ENCODE assay signal across 27 cellular contexts in the genomic region with DNA sequence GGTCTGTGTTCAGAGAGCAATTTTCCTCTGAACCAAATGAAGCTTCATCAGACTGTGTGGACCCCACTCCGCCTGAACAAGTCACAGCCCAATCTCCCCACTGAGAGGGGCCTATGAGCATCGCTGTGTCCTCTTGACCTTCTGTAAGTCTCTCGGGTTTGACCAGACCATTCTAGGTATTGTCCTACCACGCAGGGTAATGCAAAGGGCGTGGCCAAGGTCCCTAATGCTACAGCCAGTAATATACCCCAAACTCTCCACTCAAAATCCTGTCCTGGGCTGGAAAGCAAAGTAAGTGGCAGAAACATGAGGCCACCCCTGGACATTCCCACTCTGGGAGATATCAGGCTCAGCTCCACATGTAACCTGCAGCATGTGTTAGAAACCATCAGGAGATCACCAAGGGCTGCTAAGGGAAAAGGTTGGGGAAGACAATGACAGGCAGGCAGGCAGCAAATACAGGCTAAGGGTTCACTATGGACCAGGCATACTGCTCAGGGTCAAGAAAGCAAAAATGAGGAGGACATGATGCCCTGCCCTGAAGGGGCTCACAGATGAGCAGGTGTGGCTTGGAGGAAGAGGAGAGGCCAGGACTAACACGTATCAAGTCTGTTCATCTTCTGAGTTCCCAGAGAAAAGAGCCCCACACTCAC.
"Had no signal": no experiment of that assay in that cellular context is flagged by ENCODE, and none has a peak within 500 bp of the region (broad histone marks: within the 10 kb centered on the region; RNA-seq: fewer than 3 reads in every experiment).

No MANE protein-coding gene starts in this region.

- H3K4me2 ChIP-seq: smooth muscle cell had no signal

- DNase-seq: dorsolateral prefrontal cortex; effector CD4-positive, alpha-beta T cell; foreskin fibroblast; gastrocnemius medialis; heart left ventricle; hippocampal formation; left lung; mesendoderm; midbrain; naive thymus-derived CD4-positive, alpha-beta T cell; occipital lobe; stimulated activated CD4-positive, alpha-beta T cell treated with anti-CD3 and anti-CD28 coated beads, Interleukin-12 subunit alpha, Interleukin-12 subunit beta, amount 100 ng/mL, for 4 hours; stimulated activated CD4-positive, alpha-beta T cell treated with anti-CD3 and anti-CD28 coated beads, Interleukin-1b, Interleukin-23, amount 100 ng/mL, for 48 hours; stimulated activated CD4-positive, alpha-beta T cell treated with anti-CD3 and anti-CD28 coated beads, Interleukin-4, amount 100 ng/mL, for 1 hour; stimulated activated CD8-positive, alpha-beta memory T cell treated with anti-CD3 and anti-CD28 coated beads, Interleukin-4, amount 100 ng/mL, for 48 hours; stimulated activated naive CD4-positive, alpha-beta T cell treated with Interleukin-2 at 50 U/mL for 16 hours had no signal

- H3K9ac ChIP-seq: parathyroid adenoma had no signal

- H3K9me3 Mint-ChIP-seq: nephron had no signal

- H3K36me3 ChIP-seq: gastrocnemius medialis, transverse colon, vagina had no signal

- H3K27ac Mint-ChIP-seq: naive thymus-derived CD4-positive, alpha-beta T cell had no signal

- H3K9me3 ChIP-seq: gastrocnemius medialis, heart left ventricle, left lung, suprapubic skin, transverse colon, vagina had no signal

- H3K4me1 Mint-ChIP-seq: nephron had no signal

- H2AFZ ChIP-seq: parathyroid adenoma had no signal

- H3K27ac ChIP-seq: dorsolateral prefrontal cortex, gastrocnemius medialis, heart left ventricle, left lung, parathyroid adenoma, suprapubic skin, vagina had no signal

- H3K4me3 Mint-ChIP-seq: naive thymus-derived CD4-positive, alpha-beta T cell; nephron had no signal

- H3K27me3 Mint-ChIP-seq: naive thymus-derived CD4-positive, alpha-beta T cell; progenitor cell of endocrine pancreas had no signal

- H3K4me3 ChIP-seq: dorsolateral prefrontal cortex, gastrocnemius medialis, heart left ventricle, left lung, smooth muscle cell, suprapubic skin, transverse colon, vagina had no signal

- H3K27me3 ChIP-seq: dorsolateral prefrontal cortex, gastrocnemius medialis, heart left ventricle, left lung, suprapubic skin, transverse colon, vagina had no signal

- H3K4me1 ChIP-seq: heart left ventricle, left lung, parathyroid adenoma, vagina had no signal

- FAIRE-seq: colon, islet of Langerhans had no signal

- ATAC-seq: gastrocnemius medialis; heart left ventricle; left cardiac atrium; left lung; naive thymus-derived CD4-positive, alpha-beta T cell; sciatic nerve had no signal
